10 cellular contexts compared by ENCODE assay signal in the genomic region with DNA sequence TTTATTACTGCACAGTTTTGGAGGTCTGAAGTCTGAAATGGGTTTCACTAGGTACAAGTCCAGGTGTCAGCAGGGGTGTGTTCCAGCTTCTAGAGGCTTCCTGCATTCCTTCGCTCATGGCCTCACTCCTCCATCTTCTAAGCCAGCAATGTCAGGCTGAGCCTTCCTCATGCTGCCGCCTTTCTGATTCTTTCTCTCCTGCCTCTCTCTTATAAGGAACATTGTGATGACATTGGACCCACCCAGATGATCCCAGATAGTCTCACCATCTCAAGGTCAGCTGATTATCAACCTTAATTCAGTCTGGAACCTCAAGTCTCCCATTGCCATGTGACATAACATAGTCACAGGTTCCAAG.
DNase-seq lines count a peak whose midpoint lies in the region; ATAC-seq and TF ChIP-seq lines count a peak whose summit lies in the region.
"Had no signal": no experiment of that assay in that cellular context is flagged by ENCODE, and none has a peak within 500 bp of the region (broad histone marks: within the 10 kb centered on the region; RNA-seq: fewer than 3 reads in every experiment).

No MANE protein-coding gene starts in this region.

- peaks cover 42% of the 10 kb centered on the region for H3K4me1 Mint-ChIP-seq in activated naive CD4-positive, alpha-beta T cell treated with anti-CD3 and anti-CD28 coated beads, Interleukin-2, amount 10 ng/mL, durations not matched to agents 7 days and 5 days

- peak overlapping the region; percentile 93; the same call in 1 of the 2 replicates for H2AFZ ChIP-seq in OCI-LY7 (ENCODE audit: low read length)

- 100% methylated on average over 2 of the region's 2 CpGs; no CpG with 5 or more reads in 1 of the 2 donors for WGBS in transverse colon (ENCODE audit: low coverage in 1 of 2), 2 donors

- no peak for ATAC-seq in GM21423 (IDR thresholded peaks at IDR 0.05; ENCODE audit: unreplicated experiment)

- no TSS peak for BruUV-seq in OCI-LY7 (replicated peaks; lab: Mats Ljungman, UMichigan)

- CTCF ChIA-PET in activated naive CD4-positive, alpha-beta T cell treated with anti-CD3 and anti-CD28 coated beads, Interleukin-2, amount 10 ng/mL, durations not matched to agents 7 days and 5 days (lab: Charles Lee) = interaction anchor here (1.5 to 3.4 kb wide), 3 partner anchors 8 to 25 kb away, joined by 3 to 18 read pairs (median 9); no protein-coding TSS in a partner anchor
- CTCF ChIA-PET in OCI-LY7 (lab: Charles Lee; ENCODE audit: unreplicated experiment) = no interaction called here

- no peaks in the 10 kb centered on the region for H3K27me3 Mint-ChIP-seq in activated naive CD4-positive, alpha-beta T cell treated with anti-CD3 and anti-CD28 coated beads, Interleukin-2, amount 10 ng/mL, durations not matched to agents 7 days and 5 days

- DNase-seq in activated naive CD4-positive, alpha-beta T cell treated with anti-CD3 and anti-CD28 coated beads, Interleukin-2, amount 10 ng/mL, durations not matched to agents 7 days and 5 days = no peak
- DNase-seq in activated naive CD4-positive, alpha-beta T cell (lab: John Stamatoyannopoulos, UW) = no peak
- no peak for DNase-seq in OCI-LY7 (ENCODE audit: low spot score)
- no peak for DNase-seq in epithelial cell of prostate (ENCODE audit: low read depth, low spot score)
- no peak for DNase-seq in transverse colon
- DNase-seq in hippocampal formation (lab: John Stamatoyannopoulos, UW) = no peak
- no peak for DNase-seq in DMS53 (lab: John Stamatoyannopoulos, UW)
- DNase-seq: NCI-H82 had no signal

- H3K9me3 ChIP-seq in OCI-LY7 (ENCODE audit: low read length) = no peaks in the 10 kb centered on the region
- no peaks in the 10 kb centered on the region for H3K9me3 ChIP-seq in transverse colon

- H3K9me2 ChIP-seq in OCI-LY7 (ENCODE audit: insufficient read depth, low read length) = no peaks in the 10 kb centered on the region

- TF ChIP-seq POLR2A in transverse colon (IDR thresholded peaks at IDR 0.05) = no peak

- intact Hi-C loops in OCI-LY7 (cut with micrococcal nuclease; ENCODE audit: unreplicated experiment) (no loop called here), transverse colon (cut with DNase I; ENCODE audit: low total_unique reads) (no loop called here)

- no peaks in the 10 kb centered on the region for H3K36me3 ChIP-seq in OCI-LY7 (ENCODE audit: insufficient read depth, low read length)
- no peaks in the 10 kb centered on the region for H3K36me3 ChIP-seq in transverse colon

- H3K4me2 ChIP-seq in OCI-LY7 (ENCODE audit: low read length) = peak overlapping the region; percentile 28; the same call in 1 of the 2 replicates

- H3K4me1 ChIP-seq in OCI-LY7 (ENCODE audit: insufficient read depth, low read length, poor library complexity, severe bottlenecking) (peaks cover 16% of the 10 kb centered on the region), transverse colon (no peaks in the 10 kb centered on the region)

- in situ Hi-C loops in transverse colon (cut with MboI; ENCODE audit: low pct_ligation_motif_present in 1 of 4, low pct_unique_long_range_greater_than_20kb in 1 of 4, low sequenced_read_pairs in 3 of 4) = no loop called here

- H3K79me2 ChIP-seq in OCI-LY7 (ENCODE audit: insufficient read depth, low read depth, low read length) = no peaks in the 10 kb centered on the region

- POLR2A ChIA-PET in OCI-LY7 (lab: Charles Lee) = interaction anchor here (0.6 to 1.4 kb wide), 5 partner anchors 20 to 173 kb away, joined by 3 read pairs; a partner anchor contains a TSS

- peaks cover 12% of the 10 kb centered on the region for H3K36me3 Mint-ChIP-seq in activated naive CD4-positive, alpha-beta T cell treated with anti-CD3 and anti-CD28 coated beads, Interleukin-2, amount 10 ng/mL, durations not matched to agents 7 days and 5 days

- no peak overlapping the region for H3K4me3 Mint-ChIP-seq in activated naive CD4-positive, alpha-beta T cell treated with anti-CD3 and anti-CD28 coated beads, Interleukin-2, amount 10 ng/mL, durations not matched to agents 7 days and 5 days

- TF ChIP-seq CTCF in OCI-LY7 (conservative IDR thresholded peaks at IDR 0.05; ENCODE audit: low read length) = no peak
- no peak for TF ChIP-seq CTCF in transverse colon (IDR thresholded peaks at IDR 0.05)

- no peak overlapping the region for H3K4me3 ChIP-seq in OCI-LY7 (ENCODE audit: low read depth, low read length, poor library complexity, severe bottlenecking)
- H3K4me3 ChIP-seq in transverse colon = no peak overlapping the region
- H3K4me3 ChIP-seq: lung had no signal

- H3K9me3 Mint-ChIP-seq in activated naive CD4-positive, alpha-beta T cell treated with anti-CD3 and anti-CD28 coated beads, Interleukin-2, amount 10 ng/mL, durations not matched to agents 7 days and 5 days = peaks cover 15% of the 10 kb centered on the region

- H3K27ac ChIP-seq in OCI-LY7 (ENCODE audit: low read depth, low read length, poor library complexity, severe bottlenecking) = no peak overlapping the region
- peak overlapping the region; percentile 99 for H3K27ac ChIP-seq in epithelial cell of prostate
- H3K27ac ChIP-seq in transverse colon = peak overlapping the region; percentile 4 to 46 (median 20)

- TF ChIP-seq EP300 in transverse colon (IDR thresholded peaks at IDR 0.05; ENCODE audit: low read depth) = no peak

- no peaks in the 10 kb centered on the region for H4K20me1 ChIP-seq in OCI-LY7 (ENCODE audit: insufficient read depth, low read length)

- no peaks in the 10 kb centered on the region for H3K27me3 ChIP-seq in transverse colon

- peak overlapping the region; percentile 97 for H3K27ac Mint-ChIP-seq in activated naive CD4-positive, alpha-beta T cell treated with anti-CD3 and anti-CD28 coated beads, Interleukin-2, amount 10 ng/mL, durations not matched to agents 7 days and 5 days
